In genomic region chr3:9778518-9779129, GRCh38 we compare ENCODE assay signal across 15 cellular contexts. TPM values are rescaled to one million over a fixed set of nuclear protein-coding genes. Genes with fewer than 3 reads are reported as not detected.
DNase-seq lines count a peak whose midpoint lies in the region; ATAC-seq, FAIRE-seq and TF ChIP-seq lines count a peak whose summit lies in the region.
"Had no signal": no experiment of that assay in that cellular context is flagged by ENCODE, and none has a peak within 500 bp of the region (broad histone marks: within the 10 kb centered on the region; RNA-seq: fewer than 3 reads in every experiment).

No MANE protein-coding gene starts in this region.

- in situ Hi-C loops in IMR-90 (cut with MboI; ENCODE audit: low sequenced_read_pairs), result no loop called here

- peaks cover 2% of the 10 kb centered on the region for H3K9me3 Mint-ChIP-seq in astrocyte (ENCODE audit: unreplicated experiment)
- H3K9me3 Mint-ChIP-seq in naive thymus-derived CD4-positive, alpha-beta T cell, result no peaks in the 10 kb centered on the region
- no peaks in the 10 kb centered on the region for H3K9me3 Mint-ChIP-seq in neural progenitor cell

- no peak overlapping the region for H4K8ac ChIP-seq in IMR-90 (ENCODE audit: low read depth in 2 of 2, low read length in 2 of 2)

- no peak overlapping the region for H3K56ac ChIP-seq in IMR-90 (ENCODE audit: extremely low read depth, insufficient read depth, low read length)

- no peak overlapping the region for H3K4ac ChIP-seq in IMR-90 (ENCODE audit: low read depth, low read length)

- FAIRE-seq in astrocyte (lab: Jason Lieb, UNC) (no peak), urothelium cell line (lab: Jason Lieb, UNC) (no peak)
- FAIRE-seq: islet of Langerhans had no signal

- no peak overlapping the region for H2AK5ac ChIP-seq in IMR-90 (ENCODE audit: low read depth, low read length)

- no peak overlapping the region for H3K27ac Mint-ChIP-seq in astrocyte (ENCODE audit: unreplicated experiment)
- peak overlapping the region in 3 of 9 donors; percentile 70 to 90 (median 81) for H3K27ac Mint-ChIP-seq in naive thymus-derived CD4-positive, alpha-beta T cell
- no peak overlapping the region for H3K27ac Mint-ChIP-seq in neural progenitor cell

- H3K27me3 Mint-ChIP-seq in astrocyte (ENCODE audit: low read depth, unreplicated experiment) (no peaks in the 10 kb centered on the region), neural progenitor cell (ENCODE audit: insufficient read depth, low read depth) (no peaks in the 10 kb centered on the region)
- H3K27me3 Mint-ChIP-seq in naive thymus-derived CD4-positive, alpha-beta T cell, result no peaks in the 10 kb centered on the region

- no peak overlapping the region for H3K14ac ChIP-seq in IMR-90 (replicated peaks; ENCODE audit: low read depth, low read length)

- dilution Hi-C loops in IMR-90 (cut with HindIII; ENCODE audit: low sequenced_read_pairs, unreplicated experiment), result no loop called here

- peak overlapping the region in 1 of 11 experiments; percentile 80; a peak in 2 of 22 replicates for H3K9ac ChIP-seq in BLaER1 treated with 17β-estradiol and CSF1 and Interleukin-3, amounts not matched to agents 10 nM and 100 nM
- H3K9ac ChIP-seq in IMR-90 (ENCODE audit: low read depth, low read length) (no peak overlapping the region), astrocyte (ENCODE audit: low read length) (no peak overlapping the region), neural progenitor cell (no peak overlapping the region)
- H3K9ac ChIP-seq: KMS-11, parathyroid adenoma had no signal

- H3K4me1 Mint-ChIP-seq in astrocyte (ENCODE audit: low read depth, unreplicated experiment) (peaks cover 34% of the 10 kb centered on the region), neural progenitor cell (no peaks in the 10 kb centered on the region)
- H3K4me1 Mint-ChIP-seq in naive thymus-derived CD4-positive, alpha-beta T cell, result peaks cover 43 to 67% (median 57%) of the 10 kb centered on the region in 7 donors

- CTCF ChIA-PET in IMR-90 (lab: Yijun Ruan, JAX), result no interaction called here
- CTCF ChIA-PET in naive thymus-derived CD4-positive, alpha-beta T cell (lab: Charles Lee), result interaction anchor here (1.6 kb wide), 1 partner anchor 168 kb away, joined by 3 read pairs; no protein-coding TSS in a partner anchor

- POLR2A ChIA-PET in IMR-90 (lab: Charles Lee; ENCODE audit: unreplicated experiment), result no interaction called here
- POLR2A ChIA-PET in naive thymus-derived CD4-positive, alpha-beta T cell (lab: Charles Lee), result interaction anchor here (0.6 kb wide), 2 partner anchors 316 to 367 kb away, joined by 4 read pairs; no protein-coding TSS in a partner anchor

- TF ChIP-seq POLR2A in IMR-90 (IDR thresholded peaks at IDR 0.05; ENCODE audit: low read depth, low read length), result no peak

- no peak overlapping the region for H2AFZ ChIP-seq in IMR-90 (replicated peaks; ENCODE audit: low read length, poor library complexity)
- no peak overlapping the region for H2AFZ ChIP-seq in astrocyte (ENCODE audit: low read depth, low read length)
- no peak overlapping the region for H2AFZ ChIP-seq in neural progenitor cell (replicated peaks)
- H2AFZ ChIP-seq: parathyroid adenoma had no signal

- H3K79me2 ChIP-seq in astrocyte (ENCODE audit: insufficient read depth, low read length) (no peaks in the 10 kb centered on the region), neural progenitor cell (ENCODE audit: low read depth) (no peaks in the 10 kb centered on the region)
- H3K79me2 ChIP-seq: parathyroid adenoma had no signal

- H3K9me3 ChIP-seq in BLaER1 treated with 17β-estradiol and CSF1 and Interleukin-3, amounts not matched to agents 10 nM and 100 nM (replicated peaks in 1 of 11), result no peaks in the 10 kb centered on the region
- no peaks in the 10 kb centered on the region for H3K9me3 ChIP-seq in IMR-90 (ENCODE audit: control insufficient read depth, insufficient read depth, low read length)
- H3K9me3 ChIP-seq in astrocyte (ENCODE audit: insufficient read depth, low read depth, low read length), result no peaks in the 10 kb centered on the region
- no peaks in the 10 kb centered on the region for H3K9me3 ChIP-seq in naive thymus-derived CD4-positive, alpha-beta T cell (ENCODE audit: control insufficient read depth in 2 of 3, low read length in 3 of 3)
- no peaks in the 10 kb centered on the region for H3K9me3 ChIP-seq in neural progenitor cell (ENCODE audit: low read depth)
- H3K9me3 ChIP-seq: thoracic aorta had no signal

- WGBS in IMR-90 (ENCODE audit: extremely low coverage in 2 of 2, insufficient read length in 1 of 2), 2 experiments, result 83% methylated on average over 3 of the region's 6 CpGs; no CpG with 5 or more reads in 1 of the 2 experiments

- peak; percentile 42 for ATAC-seq in IMR-90 (ENCODE audit: low read depth)
- no peak for ATAC-seq in naive thymus-derived CD4-positive, alpha-beta T cell
- no peak for ATAC-seq in HG03432 (IDR thresholded peaks at IDR 0.05; ENCODE audit: unreplicated experiment)
- ATAC-seq in HG02763 (IDR thresholded peaks at IDR 0.05; ENCODE audit: unreplicated experiment), result no peak

- H3F3A ChIP-seq in neural progenitor cell (ENCODE audit: low read depth), result peaks cover 4% of the 10 kb centered on the region

- H2BK15ac ChIP-seq in IMR-90 (ENCODE audit: low read depth, low read length), result no peak overlapping the region

- peaks cover 0 to 16% (median 0%) of the 10 kb centered on the region in 11 experiments; a peak in 6 of 22 replicates for H4K20me1 ChIP-seq in BLaER1 treated with 17β-estradiol and CSF1 and Interleukin-3, amounts not matched to agents 10 nM and 100 nM
- no peaks in the 10 kb centered on the region for H4K20me1 ChIP-seq in IMR-90 (ENCODE audit: insufficient read depth, low read length)
- no peaks in the 10 kb centered on the region for H4K20me1 ChIP-seq in astrocyte (ENCODE audit: insufficient read depth, low read length)
- H4K20me1 ChIP-seq in neural progenitor cell (ENCODE audit: low read depth), result no peaks in the 10 kb centered on the region

- H2BK120ac ChIP-seq in IMR-90 (ENCODE audit: low read depth, low read length), result no peak overlapping the region

- TF ChIP-seq CTCF in IMR-90 (conservative IDR thresholded peaks at IDR 0.05; ENCODE audit: low read depth, low read length) (no peak), astrocyte (IDR thresholded peaks at IDR 0.05; ENCODE audit: insufficient read depth, low read depth, low read length) (no peak), neural progenitor cell (IDR thresholded peaks at IDR 0.05) (no peak)

- H4K5ac ChIP-seq in IMR-90 (ENCODE audit: low read depth, low read length), result no peak overlapping the region

- no peak overlapping the region for H3K18ac ChIP-seq in IMR-90 (ENCODE audit: low read depth, low read length)

- H3K4me2 ChIP-seq in BLaER1 treated with 17β-estradiol and CSF1 and Interleukin-3, amounts not matched to agents 10 nM and 100 nM, result peak overlapping the region; percentile 75 to 95 (median 90)
- H3K4me2 ChIP-seq in IMR-90 (ENCODE audit: low read depth, low read length), result no peak overlapping the region
- H3K4me2 ChIP-seq in astrocyte (ENCODE audit: low read length), result peak overlapping the region; percentile 26
- H3K4me2 ChIP-seq in neural progenitor cell, result no peak overlapping the region

- H2BK20ac ChIP-seq in IMR-90 (ENCODE audit: low read depth, low read length), result peak overlapping the region; percentile 41; the same call in 1 of the 2 replicates

- peaks cover 11% of the 10 kb centered on the region for H3K36me3 Mint-ChIP-seq in astrocyte (ENCODE audit: low read depth, unreplicated experiment)
- peaks cover 4 to 25% (median 10%) of the 10 kb centered on the region in 5 donors for H3K36me3 Mint-ChIP-seq in naive thymus-derived CD4-positive, alpha-beta T cell
- peaks cover 10% of the 10 kb centered on the region for H3K36me3 Mint-ChIP-seq in neural progenitor cell

- intact Hi-C loops in IMR-90 (cut with micrococcal nuclease), result no loop called here
- intact Hi-C loops in naive thymus-derived CD4-positive, alpha-beta T cell (cut with micrococcal nuclease), result loop anchor here in 1 of 2 donors (1.0 kb wide), 1 partner anchor 9 kb away; the partner anchor contains the start of gene CAMK1

- H3K4me3 ChIP-seq in BLaER1 treated with 17β-estradiol and CSF1 and Interleukin-3, amounts not matched to agents 10 nM and 100 nM, result peak overlapping the region in 1 of 10 experiments; percentile 31; a peak in 2 of 20 replicates
- no peak overlapping the region for H3K4me3 ChIP-seq in IMR-90 (ENCODE audit: insufficient read depth, low read depth, low read length)
- no peak overlapping the region for H3K4me3 ChIP-seq in astrocyte (ENCODE audit: insufficient read depth, low read depth, low read length)
- H3K4me3 ChIP-seq in naive thymus-derived CD4-positive, alpha-beta T cell (ENCODE audit: low read length), result no peak overlapping the region
- no peak overlapping the region for H3K4me3 ChIP-seq in neural progenitor cell
- H3K4me3 ChIP-seq: thoracic aorta had no signal

- no peak for TF ChIP-seq RAD21 in IMR-90 (IDR thresholded peaks at IDR 0.05; ENCODE audit: low read length)

- H3K4me1 ChIP-seq in BLaER1 treated with 17β-estradiol and CSF1 and Interleukin-3, amounts not matched to agents 10 nM and 100 nM, result peaks cover 52 to 68% (median 59%) of the 10 kb centered on the region in 10 experiments
- peaks cover 3% of the 10 kb centered on the region for H3K4me1 ChIP-seq in IMR-90 (ENCODE audit: control insufficient read depth, insufficient read depth, low read length)
- H3K4me1 ChIP-seq in astrocyte (ENCODE audit: insufficient read depth, low read length), result peaks cover 13% of the 10 kb centered on the region
- peaks cover 33 to 39% of the 10 kb centered on the region in 2 donors for H3K4me1 ChIP-seq in naive thymus-derived CD4-positive, alpha-beta T cell (ENCODE audit: control insufficient read depth in 2 of 2, insufficient read depth in 2 of 2, low read length in 2 of 2)
- no peaks in the 10 kb centered on the region for H3K4me1 ChIP-seq in neural progenitor cell
- H3K4me1 ChIP-seq: parathyroid adenoma had no signal

- H3K4me3 Mint-ChIP-seq in astrocyte (ENCODE audit: unreplicated experiment), result no peak overlapping the region
- peak overlapping the region in 7 of 10 donors; percentile 27 to 77 (median 70) for H3K4me3 Mint-ChIP-seq in naive thymus-derived CD4-positive, alpha-beta T cell
- H3K4me3 Mint-ChIP-seq in neural progenitor cell, result no peak overlapping the region

- no peak overlapping the region for H4K91ac ChIP-seq in IMR-90 (ENCODE audit: insufficient read depth, low read depth, low read length)

- H3K27me3 ChIP-seq in BLaER1 treated with 17β-estradiol and CSF1 and Interleukin-3, amounts not matched to agents 10 nM and 100 nM, result peaks cover 0 to 33% (median 0%) of the 10 kb centered on the region in 11 experiments; a peak in 6 of 22 replicates
- H3K27me3 ChIP-seq in IMR-90 (ENCODE audit: control insufficient read depth, insufficient read depth, low read length) (no peaks in the 10 kb centered on the region), astrocyte (ENCODE audit: insufficient read depth, low read length) (no peaks in the 10 kb centered on the region), neural progenitor cell (no peaks in the 10 kb centered on the region)
- H3K27me3 ChIP-seq in naive thymus-derived CD4-positive, alpha-beta T cell (ENCODE audit: control insufficient read depth in 2 of 2, insufficient read depth in 2 of 2, low read length in 2 of 2), result no peaks in the 10 kb centered on the region

- H2BK5ac ChIP-seq in IMR-90 (ENCODE audit: low read depth, low read length, poor library complexity, severe bottlenecking), result no peak overlapping the region

- peak overlapping the region in 6 of 11 experiments; percentile 78 to 95 (median 86); a peak in 7 of 22 replicates for H3K27ac ChIP-seq in BLaER1 treated with 17β-estradiol and CSF1 and Interleukin-3, amounts not matched to agents 10 nM and 100 nM
- H3K27ac ChIP-seq in IMR-90 (ENCODE audit: insufficient read depth, low read length) (no peak overlapping the region), astrocyte (ENCODE audit: low read depth, low read length) (peak overlapping the region; percentile 20), neural progenitor cell (no peak overlapping the region)
- no peak overlapping the region for H3K27ac ChIP-seq in naive thymus-derived CD4-positive, alpha-beta T cell (ENCODE audit: low read depth, low read length)
- H3K27ac ChIP-seq: KMS-11, parathyroid adenoma, thoracic aorta had no signal

- no peak overlapping the region for H3K23ac ChIP-seq in IMR-90 (ENCODE audit: low read depth, low read length)

- H3K36me3 ChIP-seq in BLaER1 treated with 17β-estradiol and CSF1 and Interleukin-3, amounts not matched to agents 10 nM and 100 nM, result peaks cover 0 to 15% (median under 1%) of the 10 kb centered on the region in 11 experiments; a peak in 12 of 22 replicates
- peaks cover 22% of the 10 kb centered on the region for H3K36me3 ChIP-seq in IMR-90 (ENCODE audit: control insufficient read depth, insufficient read depth, low read length)
- peaks cover 16% of the 10 kb centered on the region for H3K36me3 ChIP-seq in astrocyte (ENCODE audit: insufficient read depth, low read length)
- peaks cover 0 to 21% (median 0%) of the 10 kb centered on the region in 3 experiments for H3K36me3 ChIP-seq in naive thymus-derived CD4-positive, alpha-beta T cell (ENCODE audit: control insufficient read depth in 2 of 3, insufficient read depth in 3 of 3, low read length in 3 of 3)
- peaks cover 6% of the 10 kb centered on the region for H3K36me3 ChIP-seq in neural progenitor cell

- BruUV-seq in IMR-90 (replicated peaks; lab: Mats Ljungman, UMichigan), result no TSS peak

- peaks cover 0 to 3% of the 10 kb centered on the region in 2 experiments; a peak in 2 of 4 replicates for H3K79me1 ChIP-seq in IMR-90 (ENCODE audit: low read depth in 1 of 2, low read length in 2 of 2)

- H2AK9ac ChIP-seq in IMR-90 (replicated peaks; ENCODE audit: low read depth, low read length, poor library complexity), result peak overlapping the region; percentile 47

- no peak for DNase-seq in IMR-90
- no peak for DNase-seq in astrocyte (ENCODE audit: low read depth)
- no peak for DNase-seq in naive thymus-derived CD4-positive, alpha-beta T cell
- no peak for DNase-seq in urothelium cell line (ENCODE audit: low spot score)
- no peak for DNase-seq in neural progenitor cell (ENCODE audit: low spot score)
- DNase-seq: activated CD4-positive, CD25-positive, alpha-beta regulatory T cell treated with anti-CD3 and anti-CD28 coated beads, Interleukin-2, amount 50 U/mL, for 72 hours; Calu3; NCI-H2227 treated with DMSO at 0.1 percent for 48 hours had no signal

- peaks cover 9% of the 10 kb centered on the region; the same call in 1 of the 2 replicates for H3K9me1 ChIP-seq in IMR-90 (ENCODE audit: insufficient read depth, low read length)

RNA-seq across cellular contexts. Expression of gene CAMK1, which starts 8.9 kb away (rescaled TPM):
- total RNA-seq in IMR-90 (2012; rRNA removed), result 28.9 and 33.3 TPM in 2 replicates
- 36.4 and 41.2 TPM in 2 replicates for polyA plus RNA-seq in IMR-90 (2012; rRNA removed)
- 41.3 and 45.9 TPM in 2 replicates for polyA plus RNA-seq in IMR-90 (2012; cell fraction: cytosol; rRNA removed)
- polyA plus RNA-seq in IMR-90 (2012; cell fraction: nucleus; rRNA removed; ENCODE audit: low replicate concordance), result 22.2 and 41.7 TPM in 2 replicates
- total RNA-seq in astrocyte, result 5.1 and 7.1 TPM in 2 replicates
- total RNA-seq in naive thymus-derived CD4-positive, alpha-beta T cell, result 10 to 100 TPM in 2 of 5 experiments, 1 to 10 TPM in 3; 2.1 to 36.3 (median 2.5) TPM
- polyA plus RNA-seq in naive thymus-derived CD4-positive, alpha-beta T cell, result 1 to 10 TPM in 1 of 2 donors, under 1 TPM in 1; 0.85 to 2.1 TPM
- 24.9 and 32.4 TPM in 2 replicates for total RNA-seq in neural progenitor cell (ENCODE audit: low replicate concordance)

RNA-seq across cellular contexts. Expression of gene TADA3, which starts 13.6 kb away (rescaled TPM):
- total RNA-seq in IMR-90 (2012; rRNA removed), result 69.7 and 83.0 TPM in 2 replicates
- polyA plus RNA-seq in IMR-90 (2012; rRNA removed), result 68.0 and 69.7 TPM in 2 replicates
- 67.8 and 79.3 TPM in 2 replicates for polyA plus RNA-seq in IMR-90 (2012; cell fraction: cytosol; rRNA removed)
- polyA plus RNA-seq in IMR-90 (2012; cell fraction: nucleus; rRNA removed; ENCODE audit: low replicate concordance), result 37.7 and 38.4 TPM in 2 replicates
- 54.5 and 58.7 TPM in 2 replicates for total RNA-seq in astrocyte
- 10 to 100 TPM; 31.6 to 67.4 (median 36.8) TPM for total RNA-seq in naive thymus-derived CD4-positive, alpha-beta T cell
- polyA plus RNA-seq in naive thymus-derived CD4-positive, alpha-beta T cell, result 10 to 100 TPM; 44.3 to 69.5 TPM
- total RNA-seq in neural progenitor cell (ENCODE audit: low replicate concordance), result 50.8 and 86.3 TPM in 2 replicates

RNA-seq across cellular contexts. Expression of gene ARPC4, which starts 14.3 kb away (rescaled TPM):
- total RNA-seq in IMR-90 (2012; rRNA removed) (383 and 405 TPM in 2 replicates), astrocyte (187 and 205 TPM in 2 replicates), neural progenitor cell (ENCODE audit: low replicate concordance) (126 and 146 TPM in 2 replicates)
- 160 and 188 TPM in 2 replicates for polyA plus RNA-seq in IMR-90 (2012; rRNA removed)
- 123 and 177 TPM in 2 replicates for polyA plus RNA-seq in IMR-90 (2012; cell fraction: cytosol; rRNA removed)
- polyA plus RNA-seq in IMR-90 (2012; cell fraction: nucleus; rRNA removed; ENCODE audit: low replicate concordance), result 64.3 and 102 TPM in 2 replicates
- total RNA-seq in naive thymus-derived CD4-positive, alpha-beta T cell, result 100 to 1,000 TPM; 128 to 273 (median 129) TPM
- polyA plus RNA-seq in naive thymus-derived CD4-positive, alpha-beta T cell, result 100 to 1,000 TPM; 205 to 212 TPM

RNA-seq across cellular contexts. Expression of gene OGG1, which starts 28.9 kb away (rescaled TPM):
- total RNA-seq in IMR-90 (2012; rRNA removed) (14.9 and 15.8 TPM in 2 replicates), astrocyte (15.3 and 17.9 TPM in 2 replicates), neural progenitor cell (ENCODE audit: low replicate concordance) (15.8 and 33.8 TPM in 2 replicates)
- 25.6 and 28.2 TPM in 2 replicates for polyA plus RNA-seq in IMR-90 (2012; rRNA removed)
- 24.6 and 29.1 TPM in 2 replicates for polyA plus RNA-seq in IMR-90 (2012; cell fraction: cytosol; rRNA removed)
- polyA plus RNA-seq in IMR-90 (2012; cell fraction: nucleus; rRNA removed; ENCODE audit: low replicate concordance), result 30.2 and 34.3 TPM in 2 replicates
- total RNA-seq in naive thymus-derived CD4-positive, alpha-beta T cell, result 10 to 100 TPM; 18.8 to 42.9 (median 31.6) TPM
- 10 to 100 TPM; 18.4 to 26.8 TPM for polyA plus RNA-seq in naive thymus-derived CD4-positive, alpha-beta T cell

RNA-seq across cellular contexts. Expression of gene TTLL3, which starts 31.4 kb away (rescaled TPM):
- total RNA-seq in IMR-90 (2012; rRNA removed), result 5.8 and 6.8 TPM in 2 replicates
- polyA plus RNA-seq in IMR-90 (2012; rRNA removed), result 37.4 and 43.4 TPM in 2 replicates
- 11.2 TPM in 2 replicates for polyA plus RNA-seq in IMR-90 (2012; cell fraction: cytosol; rRNA removed)
- 411 and 417 TPM in 2 replicates for polyA plus RNA-seq in IMR-90 (2012; cell fraction: nucleus; rRNA removed; ENCODE audit: low replicate concordance)
- total RNA-seq in astrocyte, result 25.4 and 29.8 TPM in 2 replicates
- 100 to 1,000 TPM in 1 of 5 experiments, 10 to 100 TPM in 4; 54.9 to 106 (median 68.0) TPM for total RNA-seq in naive thymus-derived CD4-positive, alpha-beta T cell
- polyA plus RNA-seq in naive thymus-derived CD4-positive, alpha-beta T cell, result 1 to 10 TPM; 2.5 to 3.3 TPM
- 15.0 and 36.1 TPM in 2 replicates for total RNA-seq in neural progenitor cell (ENCODE audit: low replicate concordance)

Comparison
In these comparisons a context has a peak if more than half of its experiments do, and no peak if none do; other contexts are left out.
1. H3K27ac ChIP-seq: peak in BLaER1 treated with 17β-estradiol and CSF1 and Interleukin-3, amounts not matched to agents 10 nM and 100 nM (6 of 11) and astrocyte (single experiment); none in IMR-90 (single experiment), naive thymus-derived CD4-positive, alpha-beta T cell (single experiment) and neural progenitor cell (single experiment).
2. H3K4me2 ChIP-seq: peak in BLaER1 treated with 17β-estradiol and CSF1 and Interleukin-3, amounts not matched to agents 10 nM and 100 nM (11 of 11) and astrocyte (single experiment); none in IMR-90 (single experiment) and neural progenitor cell (single experiment).
3. H3K4me3 Mint-ChIP-seq: peak in naive thymus-derived CD4-positive, alpha-beta T cell (7 of 10); none in astrocyte (single experiment) and neural progenitor cell (single experiment).